11 cellular contexts compared by ENCODE assay signal in the genomic region with DNA sequence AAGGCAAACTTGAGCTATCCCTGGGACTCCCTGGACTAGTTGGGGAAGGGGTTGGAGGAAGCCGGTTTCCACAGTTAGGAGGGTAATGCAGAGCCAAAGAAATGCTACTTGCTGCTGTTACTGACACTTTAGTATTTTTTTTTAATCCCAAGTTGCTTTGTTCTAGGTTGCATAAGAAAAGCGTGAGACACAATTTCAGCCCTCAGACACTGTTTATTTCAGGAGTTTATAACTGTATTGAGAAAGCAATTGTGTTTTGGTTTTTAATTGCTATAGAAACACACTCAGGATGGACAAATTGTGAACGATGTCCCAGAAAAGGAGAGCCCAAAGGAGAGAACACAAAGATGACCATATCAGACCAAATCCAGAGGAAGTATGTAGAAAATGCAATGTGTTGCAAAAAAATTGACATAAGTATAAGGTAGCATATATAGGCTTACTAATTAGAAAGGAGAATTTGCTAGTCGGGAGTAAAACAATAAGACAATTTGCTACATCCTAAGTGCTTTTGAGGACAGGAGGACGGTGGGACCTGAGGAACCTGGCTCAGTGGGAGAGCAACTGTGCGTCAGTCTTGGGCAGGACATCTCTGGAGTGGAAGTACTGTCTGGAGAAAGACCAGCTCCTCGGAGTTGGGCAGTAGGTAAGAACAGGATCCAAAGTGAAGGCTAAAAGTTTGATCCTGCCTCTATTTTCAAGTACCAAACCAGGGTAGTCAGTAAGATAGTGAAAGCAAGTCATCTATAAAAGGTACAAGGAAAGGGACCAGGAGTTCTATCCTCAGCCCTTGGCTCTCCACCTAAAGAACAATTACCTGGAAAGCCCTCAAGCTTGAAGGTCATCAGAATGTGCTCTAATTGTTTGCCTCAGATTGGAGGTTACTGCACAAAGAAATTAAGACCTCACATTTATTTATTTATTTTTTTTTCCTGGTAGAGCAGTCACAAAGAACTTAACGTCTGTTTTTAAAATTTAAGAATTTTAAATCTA.
"Had no signal": no experiment of that assay in that cellular context is flagged by ENCODE, and none has a peak within 500 bp of the region (broad histone marks: within the 10 kb centered on the region; RNA-seq: fewer than 3 reads in every experiment).

No MANE protein-coding gene starts in this region.

- H3K36me3 ChIP-seq: cardiac muscle cell, left ventricle myocardium inferior, vagina had no signal

- H3K27ac ChIP-seq: cardiac muscle cell, left ventricle myocardium inferior, vagina had no signal

- H3K4me1 ChIP-seq: left ventricle myocardium inferior, vagina had no signal

- DNase-seq: activated CD4-positive, CD25-positive, alpha-beta regulatory T cell treated with anti-CD3 and anti-CD28 coated beads, Interleukin-2, amount 50 U/mL, for 72 hours; activated naive CD4-positive, alpha-beta T cell treated with Interleukin-2 at 50 U/mL for 16 hours; hippocampal formation; kidney; left ventricle myocardium inferior; mesendoderm; stimulated activated CD4-positive, alpha-beta T cell treated with anti-CD3 and anti-CD28 coated beads, Interleukin-1b, Interleukin-23, amount 100 ng/mL, for 48 hours; T-helper 9 cell had no signal

- H3K9me3 ChIP-seq: left ventricle myocardium inferior, vagina had no signal

- H3K27me3 ChIP-seq: cardiac muscle cell, vagina had no signal

- H3K4me3 ChIP-seq: cardiac muscle cell, left ventricle myocardium inferior, vagina had no signal

- ATAC-seq: esophagus mucosa had no signal
